ENCODE assay signal across 8 cellular contexts in genomic region chr2:207073791-207074678, GRCh38.
A peak's percentile ranks its signal among the peaks of the same experiment; 100 is the strongest.
DNase-seq lines count a peak whose midpoint lies in the region; ATAC-seq lines count a peak whose summit lies in the region.

No MANE protein-coding gene starts in this region.

- H3K27ac Mint-ChIP-seq in activated naive CD8-positive, alpha-beta T cell treated with anti-CD3 and anti-CD28 coated beads, Interleukin-2, amount 50 U/mL, for 24 hours, result peak overlapping the region; percentile 93

- H3K27me3 Mint-ChIP-seq in activated naive CD8-positive, alpha-beta T cell treated with anti-CD3 and anti-CD28 coated beads, Interleukin-2, amount 50 U/mL, for 24 hours, result no peaks in the 10 kb centered on the region

- peak; percentile 61 for DNase-seq in NCI-H510A treated with DMSO at 0.1 percent for 48 hours (lab: John Stamatoyannopoulos, UW)
- DNase-seq in activated naive CD8-positive, alpha-beta T cell treated with anti-CD3 and anti-CD28 coated beads, Interleukin-2, amount 50 U/mL, for 24 hours, result peak; percentile 32
- peak; percentile 83 for DNase-seq in superior temporal gyrus (ENCODE audit: extremely low spot score)
- no peak for DNase-seq in retina
- DNase-seq in ureter (ENCODE audit: low spot score), result no peak

- no peak overlapping the region for H3K4me3 ChIP-seq in mesodermal cell (ENCODE audit: extremely low read depth, insufficient read depth, low read length, poor library complexity, severe bottlenecking)

- peak overlapping the region; percentile 30 for H3K27ac ChIP-seq in mesodermal cell (ENCODE audit: low read depth, low read length, severe bottlenecking)

- ATAC-seq in GM21367 (IDR thresholded peaks at IDR 0.05; ENCODE audit: unreplicated experiment) (peak; percentile 49), HG03521 (IDR thresholded peaks at IDR 0.05; ENCODE audit: unreplicated experiment) (no peak)
- peak; percentile 91 for ATAC-seq in activated naive CD8-positive, alpha-beta T cell treated with anti-CD3 and anti-CD28 coated beads, Interleukin-2, amount 50 U/mL, for 24 hours

- H3K36me3 ChIP-seq in mesodermal cell (ENCODE audit: control insufficient read depth, insufficient read depth, low read length), result peaks cover 25% of the 10 kb centered on the region

- H3K4me1 ChIP-seq in mesodermal cell (ENCODE audit: control insufficient read depth, insufficient read depth, low read length, poor library complexity, severe bottlenecking), result peaks cover 43% of the 10 kb centered on the region

- H3K4me1 Mint-ChIP-seq in activated naive CD8-positive, alpha-beta T cell treated with anti-CD3 and anti-CD28 coated beads, Interleukin-2, amount 50 U/mL, for 24 hours, result peaks cover 38% of the 10 kb centered on the region

- H3K36me3 Mint-ChIP-seq in activated naive CD8-positive, alpha-beta T cell treated with anti-CD3 and anti-CD28 coated beads, Interleukin-2, amount 50 U/mL, for 24 hours (ENCODE audit: low read depth), result peaks cover 11% of the 10 kb centered on the region

- H3K4me3 Mint-ChIP-seq in activated naive CD8-positive, alpha-beta T cell treated with anti-CD3 and anti-CD28 coated beads, Interleukin-2, amount 50 U/mL, for 24 hours, result peak overlapping the region; percentile 76

- WGBS in mesodermal cell (ENCODE audit: insufficient coverage in 2 of 2), 2 experiments, result 78 to 80% methylated on average over 7 to 11 of the region's 12 CpGs

- no peaks in the 10 kb centered on the region for H3K9me3 Mint-ChIP-seq in activated naive CD8-positive, alpha-beta T cell treated with anti-CD3 and anti-CD28 coated beads, Interleukin-2, amount 50 U/mL, for 24 hours

- no peaks in the 10 kb centered on the region for H3K9me3 ChIP-seq in mesodermal cell (ENCODE audit: control insufficient read depth, low read length)

Comparison
In these comparisons a context has a peak if more than half of its experiments do, and no peak if none do; other contexts are left out.
1. DNase-seq: peak in NCI-H510A treated with DMSO at 0.1 percent for 48 hours (single experiment), activated naive CD8-positive, alpha-beta T cell treated with anti-CD3 and anti-CD28 coated beads, Interleukin-2, amount 50 U/mL, for 24 hours (single experiment) and superior temporal gyrus (single experiment); none in retina (single experiment) and ureter (single experiment).